ENCODE assay signal across 1 cellular context in genomic region chr5:138402640-138403039, GRCh38.
TF ChIP-seq lines count a peak whose summit lies in the region.

No MANE protein-coding gene starts in this region.

TF ChIP-seq in HCT116, 20 proteins besides CTCF, POLR2A, EP300 and RAD21 (continued from another document):
- TF ChIP-seq MAX (IDR thresholded peaks at IDR 0.05): no peak
- TF ChIP-seq JUND (IDR thresholded peaks at IDR 0.05): no peak
- no peak for TF ChIP-seq ATF3 (IDR thresholded peaks at IDR 0.05)
